Comparison of ENCODE assay signal across 22 cellular contexts in genomic region chr10:34719336-34719735, GRCh38.
DNase-seq lines count a peak whose midpoint lies in the region; ATAC-seq and TF ChIP-seq lines count a peak whose summit lies in the region.
"Had no signal": no experiment of that assay in that cellular context is flagged by ENCODE, and none has a peak within 500 bp of the region (broad histone marks: within the 10 kb centered on the region; RNA-seq: fewer than 3 reads in every experiment).

No MANE protein-coding gene starts in this region.

- no peaks in the 10 kb centered on the region for H3K9me3 Mint-ChIP-seq in WTC11
- H3K9me3 Mint-ChIP-seq: CD8-positive, alpha-beta T cell had no signal

- 0 out of 2 replicates have a peak overlapping the region, but pooled peaks have one; percentile 51 for H3K27ac Mint-ChIP-seq in WTC11
- H3K27ac Mint-ChIP-seq: CD8-positive, alpha-beta T cell had no signal

- no peaks in the 10 kb centered on the region for H3K27me3 ChIP-seq in left ventricle myocardium inferior (ENCODE audit: low read depth)
- H3K27me3 ChIP-seq in right atrium auricular region, result no peaks in the 10 kb centered on the region
- H3K27me3 ChIP-seq in foreskin keratinocyte, result no peaks in the 10 kb centered on the region
- no peaks in the 10 kb centered on the region for H3K27me3 ChIP-seq in Karpas-422 (ENCODE audit: low read length)
- H3K27me3 ChIP-seq: BE2C had no signal

- peaks cover 20% of the 10 kb centered on the region for H3K4me1 Mint-ChIP-seq in WTC11

- no peak overlapping the region for H3K9ac ChIP-seq in Karpas-422 (ENCODE audit: low read length)

- H3K4me2 ChIP-seq in Karpas-422 (ENCODE audit: low read depth, low read length, poor library complexity, severe bottlenecking), result no peak overlapping the region

- no peaks in the 10 kb centered on the region for H3K9me2 ChIP-seq in Karpas-422 (replicated peaks; ENCODE audit: insufficient read depth, low read length)

- CTCF ChIA-PET in WTC11 (lab: Charles Lee), result no interaction called here

- POLR2A ChIA-PET in WTC11 (lab: Charles Lee), result no interaction called here

- no peak overlapping the region for H3K4me3 ChIP-seq in left ventricle myocardium inferior
- H3K4me3 ChIP-seq in right atrium auricular region, result no peak overlapping the region
- H3K4me3 ChIP-seq in Karpas-422 (ENCODE audit: low read length), result no peak overlapping the region

- H3K9me3 ChIP-seq in left ventricle myocardium inferior (replicated peaks) (no peaks in the 10 kb centered on the region), right atrium auricular region (no peaks in the 10 kb centered on the region), Karpas-422 (ENCODE audit: low read length) (no peaks in the 10 kb centered on the region)
- H3K9me3 ChIP-seq: BE2C had no signal

- intact Hi-C loops in left ventricle myocardium inferior (cut with micrococcal nuclease), result no loop called here

- no peaks in the 10 kb centered on the region for H3K79me2 ChIP-seq in Karpas-422 (ENCODE audit: low read length)

- H3K4me1 ChIP-seq in left ventricle myocardium inferior (peaks cover 62% of the 10 kb centered on the region), right atrium auricular region (peaks cover 0 to 29% of the 10 kb centered on the region in 2 donors), foreskin keratinocyte (peaks cover 47% of the 10 kb centered on the region), Karpas-422 (ENCODE audit: low read length) (no peaks in the 10 kb centered on the region; the same call in none of the 2 replicates)
- H3K4me1 ChIP-seq: BE2C had no signal

- no peaks in the 10 kb centered on the region for H4K20me1 ChIP-seq in Karpas-422 (ENCODE audit: insufficient read depth, low read depth, low read length)

- H3K27me3 Mint-ChIP-seq in WTC11 (ENCODE audit: low read depth), result no peaks in the 10 kb centered on the region

- ATAC-seq in WTC11, result no peak
- peak; percentile 11 for ATAC-seq in foreskin keratinocyte
- no peak for ATAC-seq in HG02885 (IDR thresholded peaks at IDR 0.05; ENCODE audit: poor library complexity, unreplicated experiment)
- no peak for ATAC-seq in GM18520 (IDR thresholded peaks at IDR 0.05; ENCODE audit: unreplicated experiment)
- no peak for ATAC-seq in GM18858 (IDR thresholded peaks at IDR 0.05; ENCODE audit: unreplicated experiment)
- ATAC-seq: CD8-positive, alpha-beta T cell had no signal

- no peaks in the 10 kb centered on the region for H3K36me3 ChIP-seq in left ventricle myocardium inferior
- no peaks in the 10 kb centered on the region for H3K36me3 ChIP-seq in right atrium auricular region
- H3K36me3 ChIP-seq in Karpas-422 (ENCODE audit: insufficient read depth, low read length), result no peaks in the 10 kb centered on the region
- H3K36me3 ChIP-seq: BE2C had no signal

- H3K27ac ChIP-seq in left ventricle myocardium inferior (replicated peaks) (peak overlapping the region; percentile 9), right atrium auricular region (no peak overlapping the region), foreskin keratinocyte (peak overlapping the region; percentile 30), Karpas-422 (ENCODE audit: low read length) (no peak overlapping the region)
- H3K27ac ChIP-seq: 22Rv1 had no signal

- no peaks in the 10 kb centered on the region for H3K36me3 Mint-ChIP-seq in WTC11
- H3K36me3 Mint-ChIP-seq: CD8-positive, alpha-beta T cell had no signal

- DNase-seq in left ventricle myocardium inferior, result no peak
- DNase-seq in right atrium auricular region (ENCODE audit: low spot score), result no peak
- no peak for DNase-seq in WTC11 (ENCODE audit: low spot score)
- no peak for DNase-seq in foreskin keratinocyte
- no peak for DNase-seq in Karpas-422
- DNase-seq: BE2C; CD8-positive, alpha-beta T cell; GF-D8; GOT3; Kasumi-1; NCI-H1105 treated with DMSO at 0.1 percent for 48 hours; NCI-H187 treated with DMSO at 0.1 percent for 48 hours; NCI-H2171; NCI-H446; NCI-H69; NK-92 treated with Interleukin-12 subunit alpha and Interleukin-12 subunit beta, amount 100 ng/mL, for 24 hours; OCI-M1; SW 1271 had no signal

- H2AFZ ChIP-seq in Karpas-422 (ENCODE audit: low read length), result no peak overlapping the region

- TF ChIP-seq CTCF in left ventricle myocardium inferior (IDR thresholded peaks at IDR 0.05; ENCODE audit: borderline replicate concordance) (no peak), right atrium auricular region (IDR thresholded peaks at IDR 0.05) (no peak), WTC11 (IDR thresholded peaks at IDR 0.05) (no peak), foreskin keratinocyte (conservative IDR thresholded peaks at IDR 0.05) (no peak)

- H3K4me3 Mint-ChIP-seq in WTC11, result no peak overlapping the region
- H3K4me3 Mint-ChIP-seq: CD8-positive, alpha-beta T cell had no signal

TF ChIP-seq in WTC11, 78 proteins besides CTCF, POLR2A, EP300 and RAD21 (continues in another document):
- TF ChIP-seq MAX (CRISPR knock-in tag; IDR thresholded peaks at IDR 0.05) (no peak), STAT6 (CRISPR knock-in tag; conservative IDR thresholded peaks at IDR 0.05; ENCODE audit: low read depth) (no peak), ZNF138 (CRISPR knock-in tag; conservative IDR thresholded peaks at IDR 0.05) (no peak), HMGXB4 (CRISPR knock-in tag; IDR thresholded peaks at IDR 0.05) (no peak), E2F5 (CRISPR knock-in tag; IDR thresholded peaks at IDR 0.05) (no peak), KAT7 (CRISPR knock-in tag; IDR thresholded peaks at IDR 0.05; ENCODE audit: borderline replicate concordance) (no peak), OVOL2 (CRISPR knock-in tag; IDR thresholded peaks at IDR 0.05; ENCODE audit: borderline replicate concordance) (no peak)

Comparison
In these comparisons a context has a peak if more than half of its experiments do, and no peak if none do; other contexts are left out.
1. H3K27ac ChIP-seq: peak in left ventricle myocardium inferior (single experiment) and foreskin keratinocyte (single experiment); none in right atrium auricular region (0 of 2) and Karpas-422 (single experiment).